ENCODE assay signal across 20 cellular contexts in the genomic region with DNA sequence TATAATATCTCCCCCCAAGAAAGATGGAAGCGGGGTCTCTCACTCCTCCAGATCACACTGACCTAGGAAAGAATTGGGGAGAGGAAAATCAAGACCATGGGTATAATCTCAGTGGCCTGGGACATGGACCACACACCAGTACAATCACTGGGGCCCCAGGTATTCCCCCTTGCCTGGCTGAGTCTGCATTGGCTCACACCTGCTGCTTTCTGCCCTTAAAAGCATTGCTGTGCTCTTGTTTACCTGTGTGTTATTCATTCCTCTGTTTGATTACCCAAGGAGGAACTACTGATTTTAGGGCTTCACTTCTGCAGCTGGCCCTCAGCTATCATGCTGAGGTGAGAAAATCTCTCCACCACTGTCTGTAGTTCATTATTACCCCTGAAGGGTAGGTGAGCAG. TPM values are rescaled to one million over a fixed set of nuclear protein-coding genes. Genes with fewer than 3 reads are reported as not detected.
DNase-seq lines count a peak whose midpoint lies in the region; ATAC-seq and TF ChIP-seq lines count a peak whose summit lies in the region.
"Had no signal": no experiment of that assay in that cellular context is flagged by ENCODE, and none has a peak within 500 bp of the region (broad histone marks: within the 10 kb centered on the region; RNA-seq: fewer than 3 reads in every experiment).

No MANE protein-coding gene starts in this region.

- no peaks in the 10 kb centered on the region for H3K27me3 ChIP-seq in CD4-positive, alpha-beta memory T cell (ENCODE audit: insufficient read depth, low read length)
- H3K27me3 ChIP-seq in endodermal cell (ENCODE audit: control insufficient read depth, insufficient read depth, low read length, poor library complexity, severe bottlenecking): no peaks in the 10 kb centered on the region

- H3K4me3 ChIP-seq in CD4-positive, alpha-beta memory T cell (ENCODE audit: low read length in 2 of 2): no peak overlapping the region
- peak overlapping the region; percentile 7 for H3K4me3 ChIP-seq in endodermal cell (ENCODE audit: low read length)
- H3K4me3 ChIP-seq: K562, SK-N-MC had no signal

- H3K27me3 Mint-ChIP-seq in CD4-positive, alpha-beta memory T cell: no peaks in the 10 kb centered on the region
- H3K27me3 Mint-ChIP-seq in T-cell (peaks cover 0 to under 1% of the 10 kb centered on the region in 2 donors), endodermal cell (ENCODE audit: insufficient read depth) (no peaks in the 10 kb centered on the region)

- peaks cover 18 to 24% of the 10 kb centered on the region in 2 donors for H3K36me3 Mint-ChIP-seq in CD4-positive, alpha-beta memory T cell
- H3K36me3 Mint-ChIP-seq in T-cell: peaks cover 8% of the 10 kb centered on the region
- H3K36me3 Mint-ChIP-seq in endodermal cell (ENCODE audit: low read depth): peaks cover 4% of the 10 kb centered on the region
- no peaks in the 10 kb centered on the region for H3K36me3 Mint-ChIP-seq in stimulated activated effector memory CD8-positive, alpha-beta T cell treated with anti-CD3 and anti-CD28 coated beads, Interleukin-12 subunit alpha, Interleukin-12 subunit beta, amount 100 ng/mL, for 72 hours

- DNase-seq in CD4-positive, alpha-beta memory T cell: no peak
- no peak for DNase-seq in T-cell
- no peak for DNase-seq in endodermal cell
- no peak for DNase-seq in stimulated activated effector memory CD8-positive, alpha-beta T cell treated with anti-CD3 and anti-CD28 coated beads, Interleukin-12 subunit alpha, Interleukin-12 subunit beta, amount 100 ng/mL, for 72 hours (ENCODE audit: low spot score in 2 of 2)
- DNase-seq in sciatic nerve (ENCODE audit: low spot score): no peak
- DNase-seq in cerebellar nuclear complex (lab: John Stamatoyannopoulos, UW): no peak
- DNase-seq: H7, Kasumi-1, NCI-H1092 treated with DMSO at 0.1 percent for 48 hours, NCI-H1436, NCI-H187, NCI-H2107, NCI-H446, NCI-H524 treated with DMSO at 0.1 percent for 48 hours, NCI-H774, SIG-M5 had no signal

- H3K4me1 ChIP-seq in CD4-positive, alpha-beta memory T cell (ENCODE audit: insufficient read depth, low read length): peaks cover 58% of the 10 kb centered on the region
- H3K4me1 ChIP-seq in endodermal cell (ENCODE audit: control insufficient read depth, insufficient read depth, low read length): peaks cover 17% of the 10 kb centered on the region

- H3K27ac ChIP-seq in CD4-positive, alpha-beta memory T cell (ENCODE audit: low read depth, low read length): no peak overlapping the region
- H3K27ac ChIP-seq in endodermal cell (ENCODE audit: low read depth, low read length): no peak overlapping the region
- H3K27ac ChIP-seq: SK-N-MC had no signal

- H3K4me3 Mint-ChIP-seq in CD4-positive, alpha-beta memory T cell: peak overlapping the region in 4 of 8 donors; percentile 1 to 63 (median 53)
- H3K4me3 Mint-ChIP-seq in T-cell (peak overlapping the region in 1 of 3 donors; percentile 26), endodermal cell (no peak overlapping the region)
- no peak overlapping the region for H3K4me3 Mint-ChIP-seq in stimulated activated effector memory CD8-positive, alpha-beta T cell treated with anti-CD3 and anti-CD28 coated beads, Interleukin-12 subunit alpha, Interleukin-12 subunit beta, amount 100 ng/mL, for 72 hours

- WGBS in endodermal cell (ENCODE audit: insufficient coverage in 1 of 2, insufficient read length in 1 of 2), 2 experiments: 100% methylated on average over 1 of the region's 1 CpG; no CpG with 5 or more reads in 1 of the 2 experiments

- ATAC-seq in T-cell (replicated peaks in 1 of 4) (no peak), GM21723 (IDR thresholded peaks at IDR 0.05; ENCODE audit: unreplicated experiment) (no peak), sciatic nerve (no peak)
- ATAC-seq in stimulated activated effector memory CD8-positive, alpha-beta T cell treated with anti-CD3 and anti-CD28 coated beads, Interleukin-12 subunit alpha, Interleukin-12 subunit beta, amount 100 ng/mL, for 72 hours: peak; percentile 61
- ATAC-seq: HepG2, K562 had no signal

- H3K27ac Mint-ChIP-seq in CD4-positive, alpha-beta memory T cell: peak overlapping the region; percentile 76 to 94 (median 86)
- H3K27ac Mint-ChIP-seq in T-cell: peak overlapping the region; percentile 87 to 92
- H3K27ac Mint-ChIP-seq in endodermal cell: no peak overlapping the region
- H3K27ac Mint-ChIP-seq in stimulated activated effector memory CD8-positive, alpha-beta T cell treated with anti-CD3 and anti-CD28 coated beads, Interleukin-12 subunit alpha, Interleukin-12 subunit beta, amount 100 ng/mL, for 72 hours: peak overlapping the region; percentile 86

- intact Hi-C loops in CD4-positive, alpha-beta memory T cell (cut with micrococcal nuclease): no loop called here
- intact Hi-C loops in sciatic nerve (cut with DNase I): no loop called here

- TF ChIP-seq CTCF in endodermal cell (conservative IDR thresholded peaks at IDR 0.05): no peak

- no peak overlapping the region for H3K9ac ChIP-seq in endodermal cell (ENCODE audit: extremely low read depth, low read length, poor library complexity, severe bottlenecking)

- CTCF ChIA-PET in CD4-positive, alpha-beta memory T cell (lab: Charles Lee; ENCODE audit: partially characterized antibody): interaction anchor here (0.9 to 4.0 kb wide), 3 partner anchors 13 to 18 kb away, joined by 3 to 20 read pairs (median 3); partner anchors contain the start of gene PARVA
- CTCF ChIA-PET in T-cell (lab: Charles Lee): interaction anchor here in 1 of 2 donors (1.3 kb wide), 1 partner anchor 14 kb away, joined by 4 read pairs; the partner anchor contains the start of gene PARVA

- POLR2A ChIA-PET in CD4-positive, alpha-beta memory T cell (lab: Charles Lee; ENCODE audit: partially characterized antibody): interaction anchor here (3.2 kb wide), 1 partner anchor 13 kb away, joined by 16 read pairs; the partner anchor contains the start of gene PARVA
- POLR2A ChIA-PET in T-cell (lab: Charles Lee): no interaction called here

- H3K9me3 ChIP-seq in CD4-positive, alpha-beta memory T cell (ENCODE audit: control insufficient read depth in 1 of 2, low read length in 2 of 2): no peaks in the 10 kb centered on the region
- H3K9me3 ChIP-seq in endodermal cell (ENCODE audit: control insufficient read depth, low read length): peaks cover 8% of the 10 kb centered on the region

- H3K4me1 Mint-ChIP-seq in CD4-positive, alpha-beta memory T cell: peaks cover 46 to 82% (median 62%) of the 10 kb centered on the region in 4 donors
- H3K4me1 Mint-ChIP-seq in T-cell: peaks cover 64 to 72% (median 70%) of the 10 kb centered on the region in 3 donors
- peaks cover 59% of the 10 kb centered on the region for H3K4me1 Mint-ChIP-seq in endodermal cell
- peaks cover 51% of the 10 kb centered on the region for H3K4me1 Mint-ChIP-seq in stimulated activated effector memory CD8-positive, alpha-beta T cell treated with anti-CD3 and anti-CD28 coated beads, Interleukin-12 subunit alpha, Interleukin-12 subunit beta, amount 100 ng/mL, for 72 hours

- H3K9me3 Mint-ChIP-seq in CD4-positive, alpha-beta memory T cell: peaks cover 0 to 26% (median 21%) of the 10 kb centered on the region in 8 donors
- peaks cover 4 to 14% (median 6%) of the 10 kb centered on the region in 3 donors for H3K9me3 Mint-ChIP-seq in T-cell
- peaks cover 19% of the 10 kb centered on the region for H3K9me3 Mint-ChIP-seq in endodermal cell
- H3K9me3 Mint-ChIP-seq in stimulated activated effector memory CD8-positive, alpha-beta T cell treated with anti-CD3 and anti-CD28 coated beads, Interleukin-12 subunit alpha, Interleukin-12 subunit beta, amount 100 ng/mL, for 72 hours: peaks cover 6% of the 10 kb centered on the region

- H3K36me3 ChIP-seq in CD4-positive, alpha-beta memory T cell (ENCODE audit: insufficient read depth, low read length): no peaks in the 10 kb centered on the region
- H3K36me3 ChIP-seq in endodermal cell (ENCODE audit: control insufficient read depth, insufficient read depth, low read length): no peaks in the 10 kb centered on the region

RNA-seq across cellular contexts. Expression of gene PARVA, which starts 14.0 kb away (rescaled TPM):
- 1 to 10 TPM; 1.3 to 2.4 TPM for total RNA-seq in CD4-positive, alpha-beta memory T cell
- polyA plus RNA-seq in CD4-positive, alpha-beta memory T cell: 1 to 10 TPM in 1 of 2 donors, under 1 TPM in 1; 0.75 to 1.5 TPM
- total RNA-seq in T-cell: under 1 TPM; 0.41 to 0.93 (median 0.75) TPM
- total RNA-seq in endodermal cell: 10 to 100 TPM; 27.3 to 37.3 TPM
- 23.2 TPM for polyA plus RNA-seq in endodermal cell (2013, experiment 1 of 2)
- polyA plus RNA-seq in endodermal cell (2013, experiment 2 of 2): 21.9 TPM
- total RNA-seq in sciatic nerve: 176 TPM
- polyA plus RNA-seq: K562 had no signal

Comparison
In these comparisons a context has a peak if more than half of its experiments do, and no peak if none do; other contexts are left out.
1. RNA of gene PARVA, which starts 14.0 kb away (total RNA-seq): 176 TPM in sciatic nerve (single experiment) and 27.3 to 37.3 TPM in endodermal cell; 1.3 to 2.4 TPM in CD4-positive, alpha-beta memory T cell and 0.41 to 0.93 TPM in T-cell; every median in the first group is over 4 times any median in the second.